ENCODE assay signal across 9 cellular contexts in genomic region chr5:159316519-159317383, GRCh38. TPM values are rescaled to one million over a fixed set of nuclear protein-coding genes. Genes with fewer than 3 reads are reported as not detected.
DNase-seq lines count a peak whose midpoint lies in the region; ATAC-seq lines count a peak whose summit lies in the region.
"Had no signal": no experiment of that assay in that cellular context is flagged by ENCODE, and none has a peak within 500 bp of the region (broad histone marks: within the 10 kb centered on the region; RNA-seq: fewer than 3 reads in every experiment).

No MANE protein-coding gene starts in this region.

- no peaks in the 10 kb centered on the region for H3K36me3 ChIP-seq in CD4-positive, CD25-positive, alpha-beta regulatory T cell (ENCODE audit: control insufficient read depth, insufficient read depth, low read length)

- peaks cover 28% of the 10 kb centered on the region for H3K27me3 Mint-ChIP-seq in CD4-positive, CD25-positive, alpha-beta regulatory T cell
- H3K27me3 Mint-ChIP-seq in activated CD4-positive, alpha-beta T cell treated with anti-CD3 and anti-CD28 coated beads, Interleukin-2, amount 10 ng/mL, durations not matched to agents 7 days and 5 days = peaks cover 20% of the 10 kb centered on the region

- H3K4me3 Mint-ChIP-seq in CD4-positive, CD25-positive, alpha-beta regulatory T cell = no peak overlapping the region
- no peak overlapping the region for H3K4me3 Mint-ChIP-seq in activated CD4-positive, alpha-beta T cell treated with anti-CD3 and anti-CD28 coated beads, Interleukin-2, amount 10 ng/mL, durations not matched to agents 7 days and 5 days

- H3K4me3 ChIP-seq in CD4-positive, CD25-positive, alpha-beta regulatory T cell (ENCODE audit: low read depth, low read length) = no peak overlapping the region
- H3K4me3 ChIP-seq: SK-N-MC had no signal

- no peaks in the 10 kb centered on the region for H3K9me3 Mint-ChIP-seq in CD4-positive, CD25-positive, alpha-beta regulatory T cell
- no peaks in the 10 kb centered on the region for H3K9me3 Mint-ChIP-seq in activated CD4-positive, alpha-beta T cell treated with anti-CD3 and anti-CD28 coated beads, Interleukin-2, amount 10 ng/mL, durations not matched to agents 7 days and 5 days

- DNase-seq in CD4-positive, CD25-positive, alpha-beta regulatory T cell = peak; percentile 24 to 73 (median 43)
- peak; percentile 39 for DNase-seq in NCI-H1694 (lab: John Stamatoyannopoulos, UW)
- DNase-seq in activated CD4-positive, alpha-beta T cell treated with anti-CD3 and anti-CD28 coated beads, Interleukin-2, amount 10 ng/mL, durations not matched to agents 7 days and 5 days = peak; percentile 64
- peak; percentile 54 for DNase-seq in fibroblast of the conjunctiva (ENCODE audit: low read depth)
- DNase-seq in renal cortical epithelial cell (ENCODE audit: low read depth) = peak; percentile 67

- H3K4me1 Mint-ChIP-seq in CD4-positive, CD25-positive, alpha-beta regulatory T cell = no peaks in the 10 kb centered on the region
- H3K4me1 Mint-ChIP-seq in activated CD4-positive, alpha-beta T cell treated with anti-CD3 and anti-CD28 coated beads, Interleukin-2, amount 10 ng/mL, durations not matched to agents 7 days and 5 days = no peaks in the 10 kb centered on the region

- no peaks in the 10 kb centered on the region for H3K4me1 ChIP-seq in CD4-positive, CD25-positive, alpha-beta regulatory T cell (ENCODE audit: control insufficient read depth, insufficient read depth, low read length, poor library complexity, severe bottlenecking)

- H3K27ac Mint-ChIP-seq in CD4-positive, CD25-positive, alpha-beta regulatory T cell = peak overlapping the region in 1 of 3 donors; percentile 48
- H3K27ac Mint-ChIP-seq in activated CD4-positive, alpha-beta T cell treated with anti-CD3 and anti-CD28 coated beads, Interleukin-2, amount 10 ng/mL, durations not matched to agents 7 days and 5 days = no peak overlapping the region

- CTCF ChIA-PET in activated CD4-positive, alpha-beta T cell treated with anti-CD3 and anti-CD28 coated beads, Interleukin-2, amount 10 ng/mL, durations not matched to agents 7 days and 5 days (lab: Charles Lee) = interaction anchor here (0.5 to 3.8 kb wide), 10 partner anchors 9 to 621 kb away, joined by 3 to 19 read pairs (median 3); no protein-coding TSS in a partner anchor

- H3K36me3 Mint-ChIP-seq in CD4-positive, CD25-positive, alpha-beta regulatory T cell = no peaks in the 10 kb centered on the region
- no peaks in the 10 kb centered on the region for H3K36me3 Mint-ChIP-seq in activated CD4-positive, alpha-beta T cell treated with anti-CD3 and anti-CD28 coated beads, Interleukin-2, amount 10 ng/mL, durations not matched to agents 7 days and 5 days (ENCODE audit: low read depth)

- H3K27me3 ChIP-seq in CD4-positive, CD25-positive, alpha-beta regulatory T cell (ENCODE audit: control insufficient read depth, insufficient read depth, low read length) = peaks cover 4% of the 10 kb centered on the region

- H3K9me3 ChIP-seq in CD4-positive, CD25-positive, alpha-beta regulatory T cell (ENCODE audit: control insufficient read depth in 2 of 2, low read length in 2 of 2) = no peaks in the 10 kb centered on the region

- POLR2A ChIA-PET in activated CD4-positive, alpha-beta T cell treated with anti-CD3 and anti-CD28 coated beads, Interleukin-2, amount 10 ng/mL, durations not matched to agents 7 days and 5 days (lab: Charles Lee) = no interaction called here

- no peak overlapping the region for H3K27ac ChIP-seq in CD4-positive, CD25-positive, alpha-beta regulatory T cell (ENCODE audit: insufficient read depth, low read length, poor library complexity, severe bottlenecking)
- H3K27ac ChIP-seq: SK-N-MC had no signal

- ATAC-seq in CD4-positive, CD25-positive, alpha-beta regulatory T cell (ENCODE audit: low read depth in 2 of 2) = peak; percentile 58 to 71
- peak; percentile 49 for ATAC-seq in GM18517 (IDR thresholded peaks at IDR 0.05; ENCODE audit: unreplicated experiment)
- no peak for ATAC-seq in GM18858 (IDR thresholded peaks at IDR 0.05; ENCODE audit: unreplicated experiment)
- ATAC-seq in GM18502 (IDR thresholded peaks at IDR 0.05; ENCODE audit: poor library complexity, unreplicated experiment) = no peak

RNA-seq across cellular contexts. Expression of gene IL12B, which starts 13.5 kb away (rescaled TPM):
- total RNA-seq in CD4-positive, CD25-positive, alpha-beta regulatory T cell = not detected
- not detected for polyA plus RNA-seq in CD4-positive, CD25-positive, alpha-beta regulatory T cell
- total RNA-seq in activated CD4-positive, alpha-beta T cell treated with anti-CD3 and anti-CD28 coated beads, Interleukin-2, amount 10 ng/mL, durations not matched to agents 7 days and 5 days = not detected
- total RNA-seq in renal cortical epithelial cell = not detected in 2 replicates

RNA-seq across cellular contexts. Expression of gene UBLCP1, which starts 53.7 kb away (rescaled TPM):
- 20.5 TPM for total RNA-seq in CD4-positive, CD25-positive, alpha-beta regulatory T cell
- polyA plus RNA-seq in CD4-positive, CD25-positive, alpha-beta regulatory T cell = 10 to 100 TPM; 52.8 to 66.1 (median 60.2) TPM
- 10 to 100 TPM; 29.2 to 32.2 TPM for total RNA-seq in activated CD4-positive, alpha-beta T cell treated with anti-CD3 and anti-CD28 coated beads, Interleukin-2, amount 10 ng/mL, durations not matched to agents 7 days and 5 days
- total RNA-seq in renal cortical epithelial cell = 22.2 and 25.3 TPM in 2 replicates

Comparison
In these comparisons a context has a peak if more than half of its experiments do, and no peak if none do; other contexts are left out.
1. ATAC-seq: peak in CD4-positive, CD25-positive, alpha-beta regulatory T cell (2 of 2) and GM18517 (single experiment); none in GM18858 (single experiment) and GM18502 (single experiment).
2. Peak in every context shown above with its lines, with median percentiles within 50 percentile points of each other: DNase-seq.